ENCODE assay signal across 8 cellular contexts in genomic region chr12:62601765-62602444, GRCh38.
DNase-seq lines count a peak whose midpoint lies in the region; ATAC-seq and TF ChIP-seq lines count a peak whose summit lies in the region.

No MANE protein-coding gene starts in this region.

- no peaks in the 10 kb centered on the region for H3K9me3 ChIP-seq in CD4-positive, alpha-beta memory T cell (ENCODE audit: control insufficient read depth in 1 of 2, low read length in 2 of 2)
- H3K9me3 ChIP-seq in Loucy (ENCODE audit: insufficient read depth, low read depth, low read length) (no peaks in the 10 kb centered on the region), neuronal stem cell (replicated peaks in 1 of 2; ENCODE audit: control insufficient read depth in 2 of 2, insufficient read depth in 1 of 2, low read depth in 1 of 2, low read length in 2 of 2) (no peaks in the 10 kb centered on the region)

- H4K8ac ChIP-seq in neuronal stem cell (ENCODE audit: low read depth, low read length), result no peak overlapping the region

- TF ChIP-seq CTCF in Loucy (conservative IDR thresholded peaks at IDR 0.05; ENCODE audit: low read length), result no peak
- TF ChIP-seq CTCF in dorsolateral prefrontal cortex (IDR thresholded peaks at IDR 0.05 in 54 of 56, conservative IDR thresholded peaks at IDR 0.05 in 2 of 56; ENCODE audit: low read depth in 1 of 56, partially characterized antibody in 56 of 56), result peak in 4 of 56 donors; percentile 3 to 16 (median 15)

- H2BK12ac ChIP-seq in neuronal stem cell (ENCODE audit: low read length), result no peak overlapping the region

- peak overlapping the region; percentile 32 for H2AK5ac ChIP-seq in neuronal stem cell (ENCODE audit: low read depth, low read length)

- H2BK5ac ChIP-seq in neuronal stem cell (ENCODE audit: low read length), result peak overlapping the region; percentile 95

- peak overlapping the region; percentile 100 for H3K27ac ChIP-seq in CD4-positive, alpha-beta memory T cell (ENCODE audit: low read depth, low read length)
- peak overlapping the region; percentile 97 to 100 (median 100) for H3K27ac ChIP-seq in dorsolateral prefrontal cortex
- H3K27ac ChIP-seq in neuronal stem cell (replicated peaks; ENCODE audit: low read length), result peak overlapping the region; percentile 99

- peaks cover 2% of the 10 kb centered on the region for H3K79me1 ChIP-seq in neuronal stem cell (ENCODE audit: low read depth, low read length)

- peak overlapping the region; percentile 98 for H3K18ac ChIP-seq in neuronal stem cell (ENCODE audit: low read length)

- peak overlapping the region; percentile 86 to 97 (median 94) for H3K4me3 Mint-ChIP-seq in CD4-positive, alpha-beta memory T cell

- peak overlapping the region; percentile 75 for H3K14ac ChIP-seq in neuronal stem cell (ENCODE audit: low read length)

- no peaks in the 10 kb centered on the region for H3K27me3 Mint-ChIP-seq in CD4-positive, alpha-beta memory T cell

- peak overlapping the region; percentile 99 to 100 (median 99) for H3K27ac Mint-ChIP-seq in CD4-positive, alpha-beta memory T cell

- DNase-seq in CD4-positive, alpha-beta memory T cell, result no peak
- DNase-seq in dorsolateral prefrontal cortex, result no peak
- no peak for DNase-seq in neuronal stem cell (ENCODE audit: low spot score)
- DNase-seq in ACHN, result no peak
- DNase-seq in hepatic stellate cell (ENCODE audit: low spot score), result no peak
- no peak for DNase-seq in GOT3 (lab: John Stamatoyannopoulos, UW)

- H3K36me3 Mint-ChIP-seq in CD4-positive, alpha-beta memory T cell, result peaks cover 0 to 16% of the 10 kb centered on the region in 2 donors

- H3K9me3 Mint-ChIP-seq in CD4-positive, alpha-beta memory T cell, result no peaks in the 10 kb centered on the region

- H2BK120ac ChIP-seq in neuronal stem cell (ENCODE audit: low read depth, low read length), result peak overlapping the region; percentile 96

- H3K4me1 Mint-ChIP-seq in CD4-positive, alpha-beta memory T cell, result peaks cover 26 to 50% (median 32%) of the 10 kb centered on the region in 4 donors

- H4K91ac ChIP-seq in neuronal stem cell (ENCODE audit: low read depth, low read length, poor library complexity), result peak overlapping the region; percentile 89

- H4K20me1 ChIP-seq in Loucy (ENCODE audit: insufficient read depth, low read length, poor library complexity, severe bottlenecking), result peaks cover 32% of the 10 kb centered on the region

- H3K79me2 ChIP-seq in Loucy (ENCODE audit: insufficient read depth, low read length), result peaks cover 35% of the 10 kb centered on the region

- in situ Hi-C loops in ACHN (cut with HindIII; ENCODE audit: low pct_ligation_motif_present, low pct_unique_long_range_greater_than_20kb, low sequenced_read_pairs), result no loop called here

- no CpG with 5 or more reads among the region's 10 CpGs for WGBS in neuronal stem cell (ENCODE audit: extremely low coverage in 2 of 2, insufficient read length in 2 of 2, insufficient replicate concordance in 1 of 2), 2 donors

- H3K9me2 ChIP-seq in Loucy (replicated peaks; ENCODE audit: low read depth, low read length), result no peaks in the 10 kb centered on the region

- H3K23ac ChIP-seq in neuronal stem cell (ENCODE audit: low read depth, low read length, poor library complexity), result peak overlapping the region; percentile 100

- H3K4ac ChIP-seq in neuronal stem cell (ENCODE audit: low read length), result no peak overlapping the region

- H3K36me3 ChIP-seq in CD4-positive, alpha-beta memory T cell (ENCODE audit: insufficient read depth, low read length), result no peaks in the 10 kb centered on the region
- no peaks in the 10 kb centered on the region for H3K36me3 ChIP-seq in Loucy (ENCODE audit: insufficient read depth, low read length)
- peaks cover 0 to 21% of the 10 kb centered on the region in 2 donors for H3K36me3 ChIP-seq in neuronal stem cell (replicated peaks in 1 of 2; ENCODE audit: control insufficient read depth in 2 of 2, insufficient read depth in 2 of 2, low read length in 2 of 2)

- peak overlapping the region; percentile 92 for H2BK15ac ChIP-seq in neuronal stem cell (ENCODE audit: low read length)

- no peak for ATAC-seq in HG03159 (IDR thresholded peaks at IDR 0.05; ENCODE audit: unreplicated experiment)

- H3K4me2 ChIP-seq in Loucy (ENCODE audit: low read depth, low read length, poor library complexity, severe bottlenecking) (peak overlapping the region; percentile 90), neuronal stem cell (ENCODE audit: insufficient read depth, low read length, poor library complexity, severe bottlenecking) (peak overlapping the region; percentile 81)

- H3K4me1 ChIP-seq in CD4-positive, alpha-beta memory T cell (ENCODE audit: insufficient read depth, low read length), result peaks cover 37% of the 10 kb centered on the region
- H3K4me1 ChIP-seq in Loucy (ENCODE audit: insufficient read depth, low read length, poor library complexity, severe bottlenecking), result peaks cover 48% of the 10 kb centered on the region
- peaks cover 2 to 9% of the 10 kb centered on the region in 2 donors for H3K4me1 ChIP-seq in neuronal stem cell (ENCODE audit: control insufficient read depth in 2 of 2, insufficient read depth in 1 of 2, low read depth in 1 of 2, low read length in 2 of 2)

- H3K4me3 ChIP-seq in CD4-positive, alpha-beta memory T cell (ENCODE audit: low read length in 2 of 2), result peak overlapping the region; percentile 64 to 94
- H3K4me3 ChIP-seq in Loucy (ENCODE audit: low read length, poor library complexity, severe bottlenecking) (peak overlapping the region; percentile 90), dorsolateral prefrontal cortex (peak overlapping the region; percentile 59 to 94 (median 83)), neuronal stem cell (ENCODE audit: low read length in 2 of 2) (peak overlapping the region; percentile 86 to 98)

- POLR2A ChIA-PET in CD4-positive, alpha-beta memory T cell (lab: Charles Lee; ENCODE audit: partially characterized antibody), result interaction anchor here (0.7 to 2.7 kb wide), 6 partner anchors 9 to 343 kb away, joined by 3 to 28 read pairs (median 8); partner anchors contain the start of gene USP15

- intact Hi-C loops in CD4-positive, alpha-beta memory T cell (cut with micrococcal nuclease), result loop anchor here (1.0 to 5.0 kb wide), 5 partner anchors 21 to 1800 kb away; partner anchors contain the start of genes KICS2, MON2 and XPOT
- intact Hi-C loops in dorsolateral prefrontal cortex (cut with DNase I), result loop anchor here (1.0 to 10.0 kb wide), 9 partner anchors 19 to 333 kb away; partner anchors contain the start of genes MON2 (in 2 of the 2) and PPM1H (in 1 of the 2)

- H3K27me3 ChIP-seq in CD4-positive, alpha-beta memory T cell (ENCODE audit: insufficient read depth, low read length), result no peaks in the 10 kb centered on the region
- H3K27me3 ChIP-seq in Loucy (ENCODE audit: insufficient read depth, low read length, poor library complexity, severe bottlenecking), result no peaks in the 10 kb centered on the region
- no peaks in the 10 kb centered on the region for H3K27me3 ChIP-seq in dorsolateral prefrontal cortex
- H3K27me3 ChIP-seq in neuronal stem cell (ENCODE audit: control insufficient read depth in 3 of 3, insufficient read depth in 3 of 3, low read depth in 1 of 3, low read length in 3 of 3), result no peaks in the 10 kb centered on the region

- H2AFZ ChIP-seq in Loucy (ENCODE audit: low read length), result peak overlapping the region; percentile 85
- peak overlapping the region; percentile 94 for H2AFZ ChIP-seq in neuronal stem cell (ENCODE audit: low read length)

- peak overlapping the region; percentile 97 for H3K9ac ChIP-seq in Loucy (ENCODE audit: low read depth, low read length, poor library complexity, severe bottlenecking)
- peak overlapping the region; percentile 99 for H3K9ac ChIP-seq in neuronal stem cell (ENCODE audit: low read depth, low read length, poor library complexity)

- CTCF ChIA-PET in CD4-positive, alpha-beta memory T cell (lab: Charles Lee; ENCODE audit: partially characterized antibody), result interaction anchor here (1.2 to 2.6 kb wide), 3 partner anchors 19 to 195 kb away, joined by 3 to 16 read pairs (median 6); partner anchors contain the start of gene MON2

- H3F3A ChIP-seq in Loucy (ENCODE audit: low read depth), result peaks cover 3% of the 10 kb centered on the region; the same call in 1 of the 2 replicates
